ENCODE assay signal across 1 cellular context in the genomic region with DNA sequence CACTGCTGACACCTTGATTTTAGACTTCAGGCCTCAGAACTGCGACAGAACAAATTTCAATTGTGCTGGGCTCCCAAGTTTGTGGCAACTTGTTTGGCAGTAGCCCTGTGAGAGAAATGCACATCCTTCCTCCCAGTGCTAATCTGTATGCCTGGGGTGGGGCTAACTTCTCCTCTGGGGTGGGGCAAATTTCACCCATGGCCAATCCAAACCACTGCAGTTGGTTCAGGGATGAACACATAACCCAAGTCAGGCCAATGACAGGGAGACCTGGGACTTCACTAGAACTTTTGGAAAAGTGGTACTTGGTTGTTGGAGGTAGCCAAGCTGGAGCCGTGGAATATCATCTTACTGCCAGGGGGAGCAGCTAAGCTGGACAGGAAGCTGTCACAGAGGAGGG.
TF ChIP-seq lines count a peak whose summit lies in the region.

No MANE protein-coding gene starts in this region.

TF ChIP-seq in IMR-90, 13 proteins besides CTCF, POLR2A, EP300 and RAD21 (continued from another document):
- no peak for TF ChIP-seq RCOR1 (IDR thresholded peaks at IDR 0.05; ENCODE audit: insufficient replicate concordance, low read length)
- no peak for TF ChIP-seq MAZ (IDR thresholded peaks at IDR 0.05; ENCODE audit: borderline replicate concordance, low read depth, low read length)
- TF ChIP-seq, protein P1, sequence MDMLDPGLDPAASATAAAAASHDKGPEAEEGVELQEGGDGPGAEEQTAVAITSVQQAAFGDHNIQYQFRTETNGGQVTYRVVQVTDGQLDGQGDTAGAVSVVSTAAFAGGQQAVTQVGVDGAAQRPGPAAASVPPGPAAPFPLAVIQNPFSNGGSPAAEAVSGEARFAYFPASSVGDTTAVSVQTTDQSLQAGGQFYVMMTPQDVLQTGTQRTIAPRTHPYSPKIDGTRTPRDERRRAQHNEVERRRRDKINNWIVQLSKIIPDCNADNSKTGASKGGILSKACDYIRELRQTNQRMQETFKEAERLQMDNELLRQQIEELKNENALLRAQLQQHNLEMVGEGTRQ (IDR thresholded peaks at IDR 0.05; ENCODE audit: low read depth, low read length): no peak
- TF ChIP-seq, protein P2, sequence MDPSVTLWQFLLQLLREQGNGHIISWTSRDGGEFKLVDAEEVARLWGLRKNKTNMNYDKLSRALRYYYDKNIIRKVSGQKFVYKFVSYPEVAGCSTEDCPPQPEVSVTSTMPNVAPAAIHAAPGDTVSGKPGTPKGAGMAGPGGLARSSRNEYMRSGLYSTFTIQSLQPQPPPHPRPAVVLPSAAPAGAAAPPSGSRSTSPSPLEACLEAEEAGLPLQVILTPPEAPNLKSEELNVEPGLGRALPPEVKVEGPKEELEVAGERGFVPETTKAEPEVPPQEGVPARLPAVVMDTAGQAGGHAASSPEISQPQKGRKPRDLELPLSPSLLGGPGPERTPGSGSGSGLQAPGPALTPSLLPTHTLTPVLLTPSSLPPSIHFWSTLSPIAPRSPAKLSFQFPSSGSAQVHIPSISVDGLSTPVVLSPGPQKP (IDR thresholded peaks at IDR 0.05; ENCODE audit: borderline replicate concordance, low read depth, low read length): no peak
- no peak for TF ChIP-seq CHD1 (IDR thresholded peaks at IDR 0.05; ENCODE audit: low read depth, low read length)
- no peak for TF ChIP-seq RFX5 (IDR thresholded peaks at IDR 0.05; ENCODE audit: low read depth, low read length)
- TF ChIP-seq FOS (IDR thresholded peaks at IDR 0.05; ENCODE audit: low read depth, low read length): no peak
